ENCODE assay signal across 1 cellular context in the genomic region with DNA sequence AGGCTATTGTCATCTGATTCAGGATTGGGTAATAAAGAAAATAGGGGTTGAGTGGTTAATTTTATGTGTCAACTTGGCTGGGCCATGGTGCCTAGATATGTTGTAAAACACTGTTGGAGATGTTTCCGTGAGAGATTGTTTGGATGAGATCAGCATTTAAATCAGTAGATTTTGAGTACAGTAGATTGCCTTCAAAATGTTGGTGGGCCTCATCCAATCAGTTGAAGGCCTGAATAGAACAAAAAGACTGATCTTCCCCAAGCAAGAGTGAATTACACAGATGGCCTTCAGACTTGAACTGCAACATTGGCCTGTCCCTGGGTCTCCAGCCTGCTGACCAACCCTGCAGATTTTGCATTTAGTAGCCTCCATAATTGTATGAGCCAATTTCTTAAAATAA.
TF ChIP-seq lines count a peak whose summit lies in the region.

No MANE protein-coding gene starts in this region.

TF ChIP-seq in HEK293, 187 proteins besides CTCF, POLR2A, EP300 and RAD21 (continued from another document):
- TF ChIP-seq, protein P1, sequence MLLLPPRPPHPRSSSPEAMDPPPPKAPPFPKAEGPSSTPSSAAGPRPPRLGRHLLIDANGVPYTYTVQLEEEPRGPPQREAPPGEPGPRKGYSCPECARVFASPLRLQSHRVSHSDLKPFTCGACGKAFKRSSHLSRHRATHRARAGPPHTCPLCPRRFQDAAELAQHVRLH (tag by site-specific recombination; IDR thresholded peaks at IDR 0.05): no peak
- no peak for TF ChIP-seq ZNF654 (tag by site-specific recombination; IDR thresholded peaks at IDR 0.05; ENCODE audit: low read depth)
- no peak for TF ChIP-seq ZNF501 (tag by site-specific recombination; IDR thresholded peaks at IDR 0.05)
- TF ChIP-seq, protein P2, sequence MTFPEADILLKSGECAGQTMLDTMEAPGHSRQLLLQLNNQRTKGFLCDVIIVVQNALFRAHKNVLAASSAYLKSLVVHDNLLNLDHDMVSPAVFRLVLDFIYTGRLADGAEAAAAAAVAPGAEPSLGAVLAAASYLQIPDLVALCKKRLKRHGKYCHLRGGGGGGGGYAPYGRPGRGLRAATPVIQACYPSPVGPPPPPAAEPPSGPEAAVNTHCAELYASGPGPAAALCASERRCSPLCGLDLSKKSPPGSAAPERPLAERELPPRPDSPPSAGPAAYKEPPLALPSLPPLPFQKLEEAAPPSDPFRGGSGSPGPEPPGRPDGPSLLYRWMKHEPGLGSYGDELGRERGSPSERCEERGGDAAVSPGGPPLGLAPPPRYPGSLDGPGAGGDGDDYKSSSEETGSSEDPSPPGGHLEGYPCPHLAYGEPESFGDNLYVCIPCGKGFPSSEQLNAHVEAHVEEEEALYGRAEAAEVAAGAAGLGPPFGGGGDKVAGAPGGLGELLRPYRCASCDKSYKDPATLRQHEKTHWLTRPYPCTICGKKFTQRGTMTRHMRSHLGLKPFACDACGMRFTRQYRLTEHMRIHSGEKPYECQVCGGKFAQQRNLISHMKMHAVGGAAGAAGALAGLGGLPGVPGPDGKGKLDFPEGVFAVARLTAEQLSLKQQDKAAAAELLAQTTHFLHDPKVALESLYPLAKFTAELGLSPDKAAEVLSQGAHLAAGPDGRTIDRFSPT (tag by site-specific recombination; IDR thresholded peaks at IDR 0.05): no peak
- peak; percentile 97 for TF ChIP-seq ZNF10 (tag by site-specific recombination; IDR thresholded peaks at IDR 0.05)
- TF ChIP-seq, protein P3, sequence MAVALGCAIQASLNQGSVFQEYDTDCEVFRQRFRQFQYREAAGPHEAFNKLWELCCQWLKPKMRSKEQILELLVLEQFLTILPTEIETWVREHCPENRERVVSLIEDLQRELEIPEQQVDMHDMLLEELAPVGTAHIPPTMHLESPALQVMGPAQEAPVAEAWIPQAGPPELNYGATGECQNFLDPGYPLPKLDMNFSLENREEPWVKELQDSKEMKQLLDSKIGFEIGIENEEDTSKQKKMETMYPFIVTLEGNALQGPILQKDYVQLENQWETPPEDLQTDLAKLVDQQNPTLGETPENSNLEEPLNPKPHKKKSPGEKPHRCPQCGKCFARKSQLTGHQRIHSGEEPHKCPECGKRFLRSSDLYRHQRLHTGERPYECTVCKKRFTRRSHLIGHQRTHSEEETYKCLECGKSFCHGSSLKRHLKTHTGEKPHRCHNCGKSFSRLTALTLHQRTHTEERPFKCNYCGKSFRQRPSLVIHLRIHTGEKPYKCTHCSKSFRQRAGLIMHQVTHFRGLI (tag by site-specific recombination; IDR thresholded peaks at IDR 0.05): no peak
